In genomic region chr12:72219937-72220336, GRCh38 we compare ENCODE assay signal across 24 cellular contexts. TPM values are rescaled to one million over a fixed set of nuclear protein-coding genes. Genes with fewer than 3 reads are reported as not detected.
"Had no signal": no experiment of that assay in that cellular context is flagged by ENCODE, and none has a peak within 500 bp of the region (broad histone marks: within the 10 kb centered on the region; RNA-seq: fewer than 3 reads in every experiment).

No MANE protein-coding gene starts in this region.

- H3K27me3 Mint-ChIP-seq: activated CD4-positive, alpha-beta memory T cell treated with anti-CD3 and anti-CD28 coated beads for 36 hours; activated CD4-positive, alpha-beta T cell treated with anti-CD3 and anti-CD28 coated beads, Interleukin-2, amount 10 ng/mL, durations not matched to agents 7 days and 5 days; activated naive CD4-positive, alpha-beta T cell treated with anti-CD3 and anti-CD28 coated beads, Interleukin-2, amount 10 ng/mL, durations not matched to agents 7 days and 5 days; activated naive CD8-positive, alpha-beta T cell treated with anti-CD3 and anti-CD28 coated beads for 36 hours; T-cell had no signal

- DNase-seq: activated CD4-positive, alpha-beta memory T cell treated with anti-CD3 and anti-CD28 coated beads for 36 hours; activated CD4-positive, alpha-beta T cell treated with anti-CD3 and anti-CD28 coated beads, Interleukin-2, amount 10 ng/mL, durations not matched to agents 7 days and 5 days; activated CD4-positive, CD25-positive, alpha-beta regulatory T cell; activated CD8-positive, alpha-beta memory T cell treated with anti-CD3 and anti-CD28 coated beads for 24 hours; activated gamma-delta T cell treated with Interleukin-2 at 50 U/mL for 16 hours; activated naive CD4-positive, alpha-beta T cell treated with anti-CD3 and anti-CD28 coated beads, Interleukin-2, amount 10 ng/mL, durations not matched to agents 7 days and 5 days; activated naive CD8-positive, alpha-beta T cell treated with anti-CD3 and anti-CD28 coated beads for 36 hours; activated T-cell treated with anti-CD3 and anti-CD28 coated beads, Interleukin-2, amount 50 U/mL, for 48 hours; brain microvascular endothelial cell; NCI-H1048; NCI-H1694 treated with DMSO at 0.1 percent for 48 hours; NCI-H2029 treated with DMSO at 0.1 percent for 48 hours; NCI-H2171; NCI-H2227 treated with DMSO at 0.1 percent for 48 hours; NCI-H446 treated with DMSO at 0.1 percent for 48 hours; NCI-H524 treated with DMSO at 0.1 percent for 48 hours; NCI-H748 treated with DMSO at 0.1 percent for 48 hours; RPMI8226; T-cell had no signal

- H3K4me1 Mint-ChIP-seq: activated CD4-positive, alpha-beta T cell treated with anti-CD3 and anti-CD28 coated beads, Interleukin-2, amount 10 ng/mL, durations not matched to agents 7 days and 5 days; activated naive CD4-positive, alpha-beta T cell treated with anti-CD3 and anti-CD28 coated beads, Interleukin-2, amount 10 ng/mL, durations not matched to agents 7 days and 5 days; activated naive CD8-positive, alpha-beta T cell treated with anti-CD3 and anti-CD28 coated beads for 36 hours; T-cell had no signal

- H3K36me3 Mint-ChIP-seq: activated CD4-positive, alpha-beta memory T cell treated with anti-CD3 and anti-CD28 coated beads for 36 hours; activated naive CD4-positive, alpha-beta T cell treated with anti-CD3 and anti-CD28 coated beads, Interleukin-2, amount 10 ng/mL, durations not matched to agents 7 days and 5 days; activated naive CD8-positive, alpha-beta T cell treated with anti-CD3 and anti-CD28 coated beads for 36 hours; T-cell had no signal

- H3K4me3 Mint-ChIP-seq: activated CD4-positive, alpha-beta memory T cell treated with anti-CD3 and anti-CD28 coated beads for 36 hours; activated CD4-positive, alpha-beta T cell treated with anti-CD3 and anti-CD28 coated beads, Interleukin-2, amount 10 ng/mL, durations not matched to agents 7 days and 5 days; activated naive CD4-positive, alpha-beta T cell treated with anti-CD3 and anti-CD28 coated beads, Interleukin-2, amount 10 ng/mL, durations not matched to agents 7 days and 5 days; activated naive CD8-positive, alpha-beta T cell treated with anti-CD3 and anti-CD28 coated beads for 36 hours; T-cell had no signal

- H3K27ac Mint-ChIP-seq: activated CD4-positive, alpha-beta memory T cell treated with anti-CD3 and anti-CD28 coated beads for 36 hours; activated CD4-positive, alpha-beta T cell treated with anti-CD3 and anti-CD28 coated beads, Interleukin-2, amount 10 ng/mL, durations not matched to agents 7 days and 5 days; activated naive CD4-positive, alpha-beta T cell treated with anti-CD3 and anti-CD28 coated beads, Interleukin-2, amount 10 ng/mL, durations not matched to agents 7 days and 5 days; activated naive CD8-positive, alpha-beta T cell treated with anti-CD3 and anti-CD28 coated beads for 36 hours; activated T-helper 2 cell treated with anti-CD3 and anti-CD28 coated beads, Interferon-gamma antibody, Interleukin-2, Interleukin-4, amounts not matched to agents 10 μg/mL and 5 μg/mL and 100 μg/mL, durations not matched to agents 14 hours and 24 hours and 36 hours; T-cell had no signal

- H3K9me3 Mint-ChIP-seq: activated CD4-positive, alpha-beta memory T cell treated with anti-CD3 and anti-CD28 coated beads for 36 hours; activated CD4-positive, alpha-beta T cell treated with anti-CD3 and anti-CD28 coated beads, Interleukin-2, amount 10 ng/mL, durations not matched to agents 7 days and 5 days; activated naive CD4-positive, alpha-beta T cell treated with anti-CD3 and anti-CD28 coated beads, Interleukin-2, amount 10 ng/mL, durations not matched to agents 7 days and 5 days; activated naive CD8-positive, alpha-beta T cell treated with anti-CD3 and anti-CD28 coated beads for 36 hours; activated T-helper 2 cell treated with anti-CD3 and anti-CD28 coated beads, Interferon-gamma antibody, Interleukin-2, Interleukin-4, amounts not matched to agents 10 μg/mL and 5 μg/mL and 100 μg/mL, durations not matched to agents 14 hours and 24 hours and 36 hours; T-cell had no signal

- ATAC-seq: Right ventricle myocardium inferior, T-cell had no signal

RNA-seq across cellular contexts. Expression of gene TRHDE, which starts 52.2 kb away (rescaled TPM):
- total RNA-seq: activated CD4-positive, alpha-beta memory T cell treated with anti-CD3 and anti-CD28 coated beads for 36 hours; activated CD4-positive, alpha-beta T cell treated with anti-CD3 and anti-CD28 coated beads, Interleukin-2, amount 10 ng/mL, durations not matched to agents 7 days and 5 days; activated naive CD8-positive, alpha-beta T cell treated with anti-CD3 and anti-CD28 coated beads for 36 hours; activated T-helper 2 cell treated with anti-CD3 and anti-CD28 coated beads, Interferon-gamma antibody, Interleukin-2, Interleukin-4, amounts not matched to agents 10 μg/mL and 5 μg/mL and 100 μg/mL, durations not matched to agents 14 hours and 24 hours and 36 hours; cardiac muscle cell; OCI-LY7; T-helper 2 cell treated with Interferon-gamma antibody and Interleukin-4, amounts not matched to agents 100 ng/mL and 5 ng/mL, for 36 hours had no signal
